12 cellular contexts compared by ENCODE assay signal in genomic region chr1:21670059-21670881, GRCh38. TPM values are rescaled to one million over a fixed set of nuclear protein-coding genes. Genes with fewer than 3 reads are reported as not detected.
DNase-seq lines count a peak whose midpoint lies in the region; ATAC-seq and TF ChIP-seq lines count a peak whose summit lies in the region.
"Had no signal": no experiment of that assay in that cellular context is flagged by ENCODE, and none has a peak within 500 bp of the region (broad histone marks: within the 10 kb centered on the region; RNA-seq: fewer than 3 reads in every experiment).

No MANE protein-coding gene starts in this region.

- H3K4me3 ChIP-seq in breast epithelium (peak overlapping the region in 2 of 3 donors; percentile 51 to 65), suprapubic skin (peak overlapping the region; percentile 39)

- TF ChIP-seq POLR2A in breast epithelium (IDR thresholded peaks at IDR 0.05) (no peak), suprapubic skin (IDR thresholded peaks at IDR 0.05) (no peak)

- no TSS peak for BruUV-seq in MCF 10A (replicated peaks; lab: Mats Ljungman, UMichigan)

- H3K27me3 Mint-ChIP-seq in MCF 10A (ENCODE audit: insufficient read depth, unreplicated experiment) (no peaks in the 10 kb centered on the region), immature natural killer cell (ENCODE audit: low read depth in 3 of 3) (peaks cover 6 to 23% (median 13%) of the 10 kb centered on the region in 3 donors)
- peaks cover 39% of the 10 kb centered on the region for H3K27me3 Mint-ChIP-seq in activated T-helper 1 cell treated with anti-CD3 and anti-CD28 coated beads, Interleukin-12 subunit alpha, Interleukin-12 subunit beta, Interleukin-2, Interleukin-4 antibody, amounts not matched to agents 30 ng/mL and 10 ng/mL and 1 ng/mL, durations not matched to agents 14 hours and 24 hours and 36 hours (ENCODE audit: insufficient read depth)

- no peak for ATAC-seq in GM21390 (IDR thresholded peaks at IDR 0.05; ENCODE audit: unreplicated experiment)

- H3K4me1 Mint-ChIP-seq in MCF 10A (ENCODE audit: insufficient read depth, unreplicated experiment) (no peaks in the 10 kb centered on the region), immature natural killer cell (peaks cover 0 to 2% of the 10 kb centered on the region in 2 donors)
- peaks cover 5% of the 10 kb centered on the region for H3K4me1 Mint-ChIP-seq in activated T-helper 1 cell treated with anti-CD3 and anti-CD28 coated beads, Interleukin-12 subunit alpha, Interleukin-12 subunit beta, Interleukin-2, Interleukin-4 antibody, amounts not matched to agents 30 ng/mL and 10 ng/mL and 1 ng/mL, durations not matched to agents 14 hours and 24 hours and 36 hours (ENCODE audit: low read depth)

- no peak for TF ChIP-seq EP300 in suprapubic skin (IDR thresholded peaks at IDR 0.05)

- H3K9me3 ChIP-seq in breast epithelium (no peaks in the 10 kb centered on the region), suprapubic skin (no peaks in the 10 kb centered on the region)

- peaks cover 5 to 17% of the 10 kb centered on the region in 2 donors for H3K27me3 ChIP-seq in breast epithelium
- H3K27me3 ChIP-seq in suprapubic skin: peaks cover 30% of the 10 kb centered on the region

- H3K9me3 Mint-ChIP-seq in MCF 10A (ENCODE audit: unreplicated experiment) (no peaks in the 10 kb centered on the region), immature natural killer cell (no peaks in the 10 kb centered on the region)
- no peaks in the 10 kb centered on the region for H3K9me3 Mint-ChIP-seq in activated T-helper 1 cell treated with anti-CD3 and anti-CD28 coated beads, Interleukin-12 subunit alpha, Interleukin-12 subunit beta, Interleukin-2, Interleukin-4 antibody, amounts not matched to agents 30 ng/mL and 10 ng/mL and 1 ng/mL, durations not matched to agents 14 hours and 24 hours and 36 hours

- H3K27ac Mint-ChIP-seq in MCF 10A (ENCODE audit: low read depth, unreplicated experiment): no peak overlapping the region
- no peak overlapping the region for H3K27ac Mint-ChIP-seq in activated T-helper 1 cell treated with anti-CD3 and anti-CD28 coated beads, Interleukin-12 subunit alpha, Interleukin-12 subunit beta, Interleukin-2, Interleukin-4 antibody, amounts not matched to agents 30 ng/mL and 10 ng/mL and 1 ng/mL, durations not matched to agents 14 hours and 24 hours and 36 hours
- H3K27ac Mint-ChIP-seq in immature natural killer cell: no peak overlapping the region

- CTCF ChIA-PET in MCF 10A (lab: Yijun Ruan, JAX): interaction anchor here (0.5 kb wide), 1 partner anchor 426 kb away, joined by 3 read pairs; no protein-coding TSS in a partner anchor

- H3K36me3 ChIP-seq in breast epithelium: no peaks in the 10 kb centered on the region
- H3K36me3 ChIP-seq in suprapubic skin: no peaks in the 10 kb centered on the region

- H3K4me1 ChIP-seq in breast epithelium: peaks cover 4 to 29% of the 10 kb centered on the region in 2 donors
- H3K4me1 ChIP-seq in suprapubic skin: peaks cover 43% of the 10 kb centered on the region
- H3K4me1 ChIP-seq: parathyroid adenoma had no signal

- H3K27ac ChIP-seq in breast epithelium (no peak overlapping the region), suprapubic skin (no peak overlapping the region)
- H3K27ac ChIP-seq: parathyroid adenoma had no signal

- 59% methylated on average over 16 of the region's 16 CpGs for WGBS in suprapubic skin

- TF ChIP-seq CTCF in breast epithelium (IDR thresholded peaks at IDR 0.05) (no peak), MCF 10A (IDR thresholded peaks at IDR 0.05; ENCODE audit: unreplicated experiment) (no peak), suprapubic skin (IDR thresholded peaks at IDR 0.05) (no peak)

- H3K4me3 Mint-ChIP-seq in MCF 10A (ENCODE audit: unreplicated experiment): no peak overlapping the region
- peak overlapping the region; percentile 54 for H3K4me3 Mint-ChIP-seq in activated T-helper 1 cell treated with anti-CD3 and anti-CD28 coated beads, Interleukin-12 subunit alpha, Interleukin-12 subunit beta, Interleukin-2, Interleukin-4 antibody, amounts not matched to agents 30 ng/mL and 10 ng/mL and 1 ng/mL, durations not matched to agents 14 hours and 24 hours and 36 hours
- H3K4me3 Mint-ChIP-seq in immature natural killer cell: peak overlapping the region in 4 of 5 donors; percentile 15 to 76 (median 70)

- H3K36me3 Mint-ChIP-seq in MCF 10A (ENCODE audit: insufficient read depth, unreplicated experiment) (peaks cover 24% of the 10 kb centered on the region), immature natural killer cell (no peaks in the 10 kb centered on the region)
- no peaks in the 10 kb centered on the region for H3K36me3 Mint-ChIP-seq in activated T-helper 1 cell treated with anti-CD3 and anti-CD28 coated beads, Interleukin-12 subunit alpha, Interleukin-12 subunit beta, Interleukin-2, Interleukin-4 antibody, amounts not matched to agents 30 ng/mL and 10 ng/mL and 1 ng/mL, durations not matched to agents 14 hours and 24 hours and 36 hours (ENCODE audit: low read depth)

- POLR2A ChIA-PET in MCF 10A (lab: Yijun Ruan, JAX): interaction anchor here (0.6 kb wide), 1 partner anchor 297 kb away, joined by 3 read pairs; no protein-coding TSS in a partner anchor

- intact Hi-C loops in breast epithelium (cut with DNase I; ENCODE audit: low total_unique reads): no loop called here
- intact Hi-C loops in MCF 10A (cut with micrococcal nuclease): no loop called here
- intact Hi-C loops in activated T-helper 1 cell treated with anti-CD3 and anti-CD28 coated beads, Interleukin-12 subunit alpha, Interleukin-12 subunit beta, Interleukin-2, Interleukin-4 antibody, amounts not matched to agents 30 ng/mL and 10 ng/mL and 1 ng/mL, durations not matched to agents 14 hours and 24 hours and 36 hours (cut with micrococcal nuclease): no loop called here

- DNase-seq in breast epithelium (ENCODE audit: low spot score in 2 of 2) (no peak), MCF 10A (ENCODE audit: unreplicated experiment) (no peak), immature natural killer cell (no peak), suprapubic skin (ENCODE audit: low spot score in 2 of 2) (peak in 1 of 2 donors; percentile 64), epidermal melanocyte (ENCODE audit: insufficient read length, low spot score) (no peak), C1 segment of cervical spinal cord (lab: John Stamatoyannopoulos, UW) (no peak)
- no peak for DNase-seq in activated T-helper 1 cell treated with anti-CD3 and anti-CD28 coated beads, Interleukin-12 subunit alpha, Interleukin-12 subunit beta, Interleukin-2, Interleukin-4 antibody, amounts not matched to agents 30 ng/mL and 10 ng/mL and 1 ng/mL, durations not matched to agents 14 hours and 24 hours and 36 hours (ENCODE audit: low spot score)
- DNase-seq: activated CD4-positive, alpha-beta T cell treated with anti-CD3 and anti-CD28 coated beads, Interleukin-2, amount 50 U/mL, for 4 hours; NCI-H1092; NCI-H748 treated with DMSO at 0.1 percent for 48 hours had no signal

RNA-seq across cellular contexts. Expression of gene RAP1GAP, which starts 1.1 kb away (rescaled TPM):
- 1 to 10 TPM in 2 of 3 donors, under 1 TPM in 1; 0.32 to 7.2 (median 6.0) TPM for total RNA-seq in breast epithelium
- 0.22 TPM in 1 of 2 replicates, not detected in the other for total RNA-seq in MCF 10A (2022)
- 0.23 and 0.81 TPM in 2 replicates for total RNA-seq in activated T-helper 1 cell treated with anti-CD3 and anti-CD28 coated beads, Interleukin-12 subunit alpha, Interleukin-12 subunit beta, Interleukin-2, Interleukin-4 antibody, amounts not matched to agents 30 ng/mL and 10 ng/mL and 1 ng/mL, durations not matched to agents 14 hours and 24 hours and 36 hours
- polyA plus RNA-seq in immature natural killer cell: not detected
- total RNA-seq in suprapubic skin: 1 to 10 TPM; 1.5 to 4.9 (median 3.6) TPM
